In genomic region chr7:6284055-6284400, GRCh38 we compare ENCODE assay signal across 12 cellular contexts. TPM values are rescaled to one million over a fixed set of nuclear protein-coding genes. Genes with fewer than 3 reads are reported as not detected.
DNase-seq lines count a peak whose midpoint lies in the region; ATAC-seq, FAIRE-seq and TF ChIP-seq lines count a peak whose summit lies in the region.
"Had no signal": no experiment of that assay in that cellular context is flagged by ENCODE, and none has a peak within 500 bp of the region (broad histone marks: within the 10 kb centered on the region; RNA-seq: fewer than 3 reads in every experiment).

No MANE protein-coding gene starts in this region.

- no peaks in the 10 kb centered on the region for H3K27me3 Mint-ChIP-seq in naive thymus-derived CD8-positive, alpha-beta T cell
- H3K27me3 Mint-ChIP-seq: stimulated activated naive CD8-positive, alpha-beta T cell treated with anti-CD3 and anti-CD28 coated beads, Interleukin-15, Interleukin-2, amounts not matched to agents 100 ng/mL and 50 ng/mL, for 24 hours had no signal

- TF ChIP-seq CTCF in A549 (IDR thresholded peaks at IDR 0.05): no peak
- no peak for TF ChIP-seq CTCF in foreskin keratinocyte (conservative IDR thresholded peaks at IDR 0.05)

- TF ChIP-seq POLR2A in A549 (IDR thresholded peaks at IDR 0.05; ENCODE audit: low read length): no peak

- WGBS in A549 (ENCODE audit: missing lambda C conversion rate): 6% methylated on average over 7 of the region's 7 CpGs

- ATAC-seq in A549 (peak; percentile 38 to 60), foreskin keratinocyte (peak; percentile 64), HG03565 (IDR thresholded peaks at IDR 0.05; ENCODE audit: unreplicated experiment) (no peak)
- ATAC-seq in naive thymus-derived CD8-positive, alpha-beta T cell: no peak
- ATAC-seq: activated naive CD4-positive, alpha-beta T cell treated with anti-CD3 and anti-CD28 coated beads, Interleukin-2, amount 50 U/mL, for 72 hours had no signal

- POLR2A ChIA-PET in A549 (lab: Yijun Ruan, JAX): interaction anchor here (2.1 kb wide), 1 partner anchor 24 kb away, joined by 19 read pairs; no protein-coding TSS in a partner anchor
- POLR2A ChIA-PET in naive thymus-derived CD8-positive, alpha-beta T cell (lab: Charles Lee): no interaction called here

- no peak overlapping the region for H3K4me3 Mint-ChIP-seq in naive thymus-derived CD8-positive, alpha-beta T cell
- H3K4me3 Mint-ChIP-seq: stimulated activated naive CD8-positive, alpha-beta T cell treated with anti-CD3 and anti-CD28 coated beads, Interleukin-15, Interleukin-2, amounts not matched to agents 100 ng/mL and 50 ng/mL, for 24 hours had no signal

- H3K27me3 ChIP-seq in adipocyte (replicated peaks; ENCODE audit: control insufficient read depth, insufficient read depth, low read length) (no peaks in the 10 kb centered on the region), foreskin keratinocyte (no peaks in the 10 kb centered on the region)

- H3K9me3 ChIP-seq in A549: no peaks in the 10 kb centered on the region
- no peaks in the 10 kb centered on the region for H3K9me3 ChIP-seq in adipocyte (ENCODE audit: control insufficient read depth, low read length)
- H3K9me3 ChIP-seq: left ventricle myocardium inferior had no signal

- peak overlapping the region; percentile 77 for H3K4me2 ChIP-seq in A549

- no peaks in the 10 kb centered on the region for H3K4me1 Mint-ChIP-seq in naive thymus-derived CD8-positive, alpha-beta T cell

- no peaks in the 10 kb centered on the region for H3K36me3 Mint-ChIP-seq in naive thymus-derived CD8-positive, alpha-beta T cell
- H3K36me3 Mint-ChIP-seq: activated naive CD4-positive, alpha-beta T cell treated with anti-CD3 and anti-CD28 coated beads, Interleukin-2, amount 50 U/mL, for 72 hours had no signal

- DNase-seq in A549 (ENCODE audit: low read depth in 1 of 2, low spot score in 1 of 2): peak; percentile 16 to 87
- DNase-seq in HTR-8/SVneo (ENCODE audit: insufficient read length, low spot score): no peak
- no peak for DNase-seq in adipocyte (ENCODE audit: low read depth)
- peak; percentile 82 to 86 for DNase-seq in foreskin keratinocyte
- no peak for DNase-seq in naive thymus-derived CD8-positive, alpha-beta T cell
- DNase-seq in hippocampal formation (lab: John Stamatoyannopoulos, UW): no peak
- no peak for DNase-seq in head of caudate nucleus
- DNase-seq: activated CD4-positive, CD25-positive, alpha-beta regulatory T cell; left ventricle myocardium inferior had no signal

- H3K4me1 ChIP-seq in A549 (peaks cover 48% of the 10 kb centered on the region), adipocyte (ENCODE audit: control insufficient read depth, insufficient read depth, low read length) (peaks cover 16% of the 10 kb centered on the region), foreskin keratinocyte (peaks cover 19% of the 10 kb centered on the region)
- H3K4me1 ChIP-seq: left ventricle myocardium inferior had no signal

- H3K27ac ChIP-seq in A549: peak overlapping the region; percentile 98
- peak overlapping the region; percentile 94 for H3K27ac ChIP-seq in foreskin keratinocyte
- H3K27ac ChIP-seq: left ventricle myocardium inferior had no signal

- H3K27ac Mint-ChIP-seq in naive thymus-derived CD8-positive, alpha-beta T cell: no peak overlapping the region
- H3K27ac Mint-ChIP-seq: activated naive CD4-positive, alpha-beta T cell treated with anti-CD3 and anti-CD28 coated beads, Interleukin-2, amount 50 U/mL, for 72 hours; stimulated activated naive CD8-positive, alpha-beta T cell treated with anti-CD3 and anti-CD28 coated beads, Interleukin-15, Interleukin-2, amounts not matched to agents 100 ng/mL and 50 ng/mL, for 24 hours had no signal

- intact Hi-C loops in head of caudate nucleus (cut with DNase I): no loop called here

- TF ChIP-seq RAD21 in A549 (conservative IDR thresholded peaks at IDR 0.05 in 1 of 2, IDR thresholded peaks at IDR 0.05 in 1 of 2): no peak

- peak overlapping the region; percentile 57 for H3K9ac ChIP-seq in adipocyte (ENCODE audit: low read length)

- FAIRE-seq in A549 (lab: Jason Lieb, UNC): peak; percentile 81
- FAIRE-seq in HTR-8/SVneo (lab: Jason Lieb, UNC): peak; percentile 36

- H3K9me3 Mint-ChIP-seq in naive thymus-derived CD8-positive, alpha-beta T cell: no peaks in the 10 kb centered on the region
- H3K9me3 Mint-ChIP-seq: activated naive CD4-positive, alpha-beta T cell treated with anti-CD3 and anti-CD28 coated beads, Interleukin-2, amount 50 U/mL, for 72 hours; stimulated activated naive CD8-positive, alpha-beta T cell treated with anti-CD3 and anti-CD28 coated beads, Interleukin-15, Interleukin-2, amounts not matched to agents 100 ng/mL and 50 ng/mL, for 24 hours had no signal

- no peaks in the 10 kb centered on the region for H3K36me3 ChIP-seq in adipocyte (ENCODE audit: control insufficient read depth, insufficient read depth, low read length, severe bottlenecking)
- H3K36me3 ChIP-seq: left ventricle myocardium inferior had no signal

- CTCF ChIA-PET in A549 (lab: Yijun Ruan, JAX): interaction anchor here (1.2 to 2.3 kb wide), 3 partner anchors 13 to 55 kb away, joined by 3 to 6 read pairs (median 6); no protein-coding TSS in a partner anchor

- H3K4me3 ChIP-seq in A549 (no peak overlapping the region), adipocyte (ENCODE audit: low read length) (no peak overlapping the region)
- H3K4me3 ChIP-seq: left ventricle myocardium inferior had no signal

- TF ChIP-seq EP300 in A549 (IDR thresholded peaks at IDR 0.05): no peak

TF ChIP-seq in A549, 52 proteins besides CTCF, POLR2A, EP300 and RAD21 (continues in another document):
- TF ChIP-seq CBX2 (IDR thresholded peaks at IDR 0.05; ENCODE audit: borderline replicate concordance, low read depth) (no peak), RNF2 (IDR thresholded peaks at IDR 0.05; ENCODE audit: borderline replicate concordance, low read depth) (no peak), HOXB13 (CRISPR knock-in tag; IDR thresholded peaks at IDR 0.05; ENCODE audit: low read depth) (no peak), MAZ (IDR thresholded peaks at IDR 0.05; ENCODE audit: borderline replicate concordance, low read depth, low read length) (no peak), EHMT2 (IDR thresholded peaks at IDR 0.05; ENCODE audit: low read depth) (no peak), REST (IDR thresholded peaks at IDR 0.05) (no peak), CHD4 (IDR thresholded peaks at IDR 0.05; ENCODE audit: borderline replicate concordance) (no peak), ZNF302 (CRISPR knock-in tag; IDR thresholded peaks at IDR 0.05) (no peak), PHF8 (IDR thresholded peaks at IDR 0.05; ENCODE audit: borderline replicate concordance, low read depth) (no peak), CEBPB (IDR thresholded peaks at IDR 0.05) (no peak), FOXS1 (CRISPR knock-in tag; IDR thresholded peaks at IDR 0.05) (0 out of 2 replicates have a peak, but pooled peaks have one; percentile 7), RCOR1 (IDR thresholded peaks at IDR 0.05; ENCODE audit: low read depth, low read length) (no peak), GATA3 (IDR thresholded peaks at IDR 0.05; ENCODE audit: borderline replicate concordance) (peak; percentile 71; the same call in 1 of the 2 replicates), HDAC2 (IDR thresholded peaks at IDR 0.05) (no peak), MAX (IDR thresholded peaks at IDR 0.05) (peak; percentile 5; the same call in 1 of the 2 replicates), HEYL (CRISPR knock-in tag; IDR thresholded peaks at IDR 0.05) (no peak), E2F6 (IDR thresholded peaks at IDR 0.05; ENCODE audit: borderline replicate concordance, low read depth) (no peak)

RNA-seq across cellular contexts. Expression of gene CYTH3, which starts 11.6 kb away (rescaled TPM):
- polyA plus RNA-seq in A549 (2011; rRNA removed) (15.5 and 18.6 TPM in 2 replicates), A549 (2017; fragmentation: RNase III; extraction: RNeasy Plus Mini Kit Qiagen cat#74134 plus additional on column Dnase treatment) (22.0 to 24.2 TPM (median 22.9 TPM) in 3 replicates), foreskin keratinocyte (16.2 and 19.7 TPM in 2 replicates)
- polyA plus RNA-seq in A549 (2012; cell fraction: cytosol; rRNA removed): 30.6 and 31.2 TPM in 2 replicates
- 86.5 and 97.8 TPM in 2 replicates for polyA plus RNA-seq in A549 (2012; cell fraction: nucleus; rRNA removed)
- polyA minus RNA-seq in A549 (2011; rRNA and poly(A)+ RNA removed): 12.8 and 15.3 TPM in 2 replicates
- total RNA-seq in foreskin keratinocyte: 35.7 and 38.0 TPM in 2 replicates
- total RNA-seq in naive thymus-derived CD8-positive, alpha-beta T cell: 1 to 10 TPM; 8.1 to 8.6 TPM
- polyA plus RNA-seq in naive thymus-derived CD8-positive, alpha-beta T cell: 1 to 10 TPM in 2 of 3 donors, under 1 TPM in 1; 0.77 to 4.1 (median 2.1) TPM

Comparison
In these comparisons a context has a peak if more than half of its experiments do, and no peak if none do; other contexts are left out.
1. ATAC-seq: peak in A549 (2 of 2) and foreskin keratinocyte (single experiment); none in HG03565 (single experiment) and naive thymus-derived CD8-positive, alpha-beta T cell (0 of 2).
2. DNase-seq: peak in A549 (2 of 2) and foreskin keratinocyte (2 of 2); none in HTR-8/SVneo (single experiment), adipocyte (single experiment), naive thymus-derived CD8-positive, alpha-beta T cell (0 of 10), hippocampal formation (0 of 2) and head of caudate nucleus (0 of 42).